ENCODE assay signal across 18 cellular contexts in the genomic region with DNA sequence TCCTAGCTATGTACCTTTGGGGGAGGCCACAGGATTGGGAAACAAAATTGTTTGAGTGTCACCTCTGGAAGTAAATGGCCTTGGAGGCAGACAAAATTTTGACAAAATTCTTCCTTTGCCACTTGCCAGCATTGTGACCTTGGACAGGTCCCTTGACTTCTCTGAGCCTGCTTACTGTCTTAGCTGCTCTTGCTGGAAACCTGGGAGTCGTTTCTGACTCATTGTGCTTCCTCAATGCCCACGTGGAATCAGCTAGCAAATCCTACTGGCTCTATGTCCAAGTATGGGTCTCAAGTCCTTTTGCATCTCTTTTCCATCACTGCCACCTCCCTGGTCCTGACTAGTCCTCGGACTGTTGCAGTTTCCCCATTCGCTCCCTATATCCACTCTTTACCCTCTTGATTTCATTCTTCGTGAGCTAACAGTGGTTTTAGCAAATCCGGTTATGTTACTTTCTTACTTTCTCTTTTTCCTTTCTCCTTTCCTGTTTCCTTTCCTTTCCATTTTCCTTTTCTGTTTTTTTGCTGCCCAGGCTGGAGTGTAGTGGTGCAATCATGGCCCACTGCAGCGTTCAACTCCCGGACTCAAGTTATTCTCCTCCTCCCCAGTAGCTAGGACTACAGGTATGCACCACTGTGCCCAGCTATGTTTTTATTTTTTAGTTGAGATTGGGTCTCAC.
DNase-seq lines count a peak whose midpoint lies in the region; ATAC-seq, FAIRE-seq and TF ChIP-seq lines count a peak whose summit lies in the region.
"Had no signal": no experiment of that assay in that cellular context is flagged by ENCODE, and none has a peak within 500 bp of the region (broad histone marks: within the 10 kb centered on the region; RNA-seq: fewer than 3 reads in every experiment).

No MANE protein-coding gene starts in this region.

- no peak overlapping the region for H3K4me3 Mint-ChIP-seq in activated CD4-positive, alpha-beta T cell treated with anti-CD3 and anti-CD28 coated beads, Interleukin-2, amount 10 ng/mL, durations not matched to agents 24 days and 14 days
- H3K4me3 Mint-ChIP-seq: naive thymus-derived CD8-positive, alpha-beta T cell had no signal

- POLR2A ChIA-PET in HEK293 (lab: Yijun Ruan, JAX) = no interaction called here

- H3K4me1 ChIP-seq in HEK293 (ENCODE audit: control insufficient read depth, insufficient read depth, low read length) (peaks cover 15% of the 10 kb centered on the region), esophagus squamous epithelium (peaks cover 11 to 29% (median 29%) of the 10 kb centered on the region in 3 donors), tibial artery (peaks cover 0 to 20% (median 15%) of the 10 kb centered on the region in 4 donors)

- TF ChIP-seq CTCF in HEK293 (tag by site-specific recombination; IDR thresholded peaks at IDR 0.05) = no peak
- TF ChIP-seq CTCF in esophagus squamous epithelium (IDR thresholded peaks at IDR 0.05) = no peak
- no peak for TF ChIP-seq CTCF in tibial artery (IDR thresholded peaks at IDR 0.05)

- TF ChIP-seq POLR2A in esophagus squamous epithelium (IDR thresholded peaks at IDR 0.05) (no peak), GM12892 (IDR thresholded peaks at IDR 0.05; ENCODE audit: low read depth, low read length) (no peak)

- intact Hi-C loops in activated CD4-positive, alpha-beta T cell treated with anti-CD3 and anti-CD28 coated beads, Interleukin-2, amount 10 ng/mL, durations not matched to agents 24 days and 14 days (cut with micrococcal nuclease) = no loop called here
- intact Hi-C loops in esophagus squamous epithelium (cut with DNase I) (no loop called here), tibial artery (cut with DNase I; ENCODE audit: low total_unique reads) (no loop called here)

- no peaks in the 10 kb centered on the region for H3K27me3 Mint-ChIP-seq in activated CD4-positive, alpha-beta T cell treated with anti-CD3 and anti-CD28 coated beads, Interleukin-2, amount 10 ng/mL, durations not matched to agents 24 days and 14 days
- H3K27me3 Mint-ChIP-seq: naive thymus-derived CD8-positive, alpha-beta T cell had no signal

- CTCF ChIA-PET in HEK293 (lab: Yijun Ruan, JAX) = interaction anchor here (0.6 to 2.7 kb wide), 7 partner anchors 9 to 345 kb away, joined by 3 to 20 read pairs (median 3); a partner anchor contains a TSS

- no peak for DNase-seq in activated CD4-positive, alpha-beta T cell treated with anti-CD3 and anti-CD28 coated beads, Interleukin-2, amount 10 ng/mL, durations not matched to agents 24 days and 14 days
- no peak for DNase-seq in activated CD4-positive, alpha-beta T cell treated with anti-CD3 and anti-CD28 coated beads, Interleukin-2, amount 50 U/mL, for 48 hours
- no peak for DNase-seq in esophagus squamous epithelium (lab: John Stamatoyannopoulos, UW)
- peak; percentile 36 for DNase-seq in renal cortical epithelial cell (ENCODE audit: low read depth)
- DNase-seq in tibial artery = no peak
- DNase-seq in GM12892 (ENCODE audit: insufficient read length) = no peak
- DNase-seq: activated CD8-positive, alpha-beta memory T cell treated with anti-CD3 and anti-CD28 coated beads for 24 hours; activated gamma-delta T cell treated with Interleukin-2 at 50 U/mL for 16 hours; effector memory CD4-positive, alpha-beta T cell; NCI-H1694; right lobe of liver; stimulated activated CD4-positive, alpha-beta T cell treated with anti-CD3 and anti-CD28 coated beads, Interleukin-2, amount 100 ng/mL, for 24 hours; testis had no signal

- H3K9me3 ChIP-seq in HEK293 (ENCODE audit: control insufficient read depth, insufficient read depth, low read depth, low read length) (no peaks in the 10 kb centered on the region), esophagus squamous epithelium (no peaks in the 10 kb centered on the region), tibial artery (no peaks in the 10 kb centered on the region)
- H3K9me3 ChIP-seq: right lobe of liver, SJSA1, testis had no signal

- H3K36me3 ChIP-seq in HEK293 (ENCODE audit: control insufficient read depth in 2 of 2, insufficient read depth in 1 of 2, low read length in 2 of 2) = peaks cover 0 to 7% of the 10 kb centered on the region in 2 experiments; a peak in 1 of 3 replicates
- peaks cover 0 to 39% (median 0%) of the 10 kb centered on the region in 3 donors for H3K36me3 ChIP-seq in esophagus squamous epithelium
- H3K36me3 ChIP-seq in tibial artery = no peaks in the 10 kb centered on the region
- H3K36me3 ChIP-seq: right lobe of liver, SJSA1 had no signal

- FAIRE-seq in GM12892 (lab: Jason Lieb, UNC) = no peak

- peaks cover 55% of the 10 kb centered on the region for H3K36me3 Mint-ChIP-seq in activated CD4-positive, alpha-beta T cell treated with anti-CD3 and anti-CD28 coated beads, Interleukin-2, amount 10 ng/mL, durations not matched to agents 24 days and 14 days (ENCODE audit: low read depth)

- H3K27ac ChIP-seq in HEK293 (ENCODE audit: extremely low read depth, low read depth, low read length) (no peak overlapping the region), esophagus squamous epithelium (peak overlapping the region in 3 of 4 donors; percentile 21 to 69 (median 29)), tibial artery (no peak overlapping the region)
- H3K27ac ChIP-seq: right lobe of liver, SJSA1, testis had no signal

- H3K27me3 ChIP-seq in esophagus squamous epithelium = no peaks in the 10 kb centered on the region
- no peaks in the 10 kb centered on the region for H3K27me3 ChIP-seq in tibial artery
- H3K27me3 ChIP-seq: right lobe of liver, SJSA1, testis had no signal

- H3K4me1 Mint-ChIP-seq in activated CD4-positive, alpha-beta T cell treated with anti-CD3 and anti-CD28 coated beads, Interleukin-2, amount 10 ng/mL, durations not matched to agents 24 days and 14 days = peaks cover 56% of the 10 kb centered on the region

- ATAC-seq in GM21390 (IDR thresholded peaks at IDR 0.05; ENCODE audit: unreplicated experiment) = no peak
- ATAC-seq: right lobe of liver had no signal

- no peak overlapping the region for H3K4me3 ChIP-seq in HEK293 (ENCODE audit: low read depth, low read length)
- no peak overlapping the region for H3K4me3 ChIP-seq in esophagus squamous epithelium
- H3K4me3 ChIP-seq in tibial artery = no peak overlapping the region
- H3K4me3 ChIP-seq: lung, right lobe of liver, SJSA1, testis had no signal

- WGBS in esophagus squamous epithelium, 2 donors = 78 to 79% methylated on average over 8 of the region's 8 CpGs

- H3K27ac Mint-ChIP-seq in activated CD4-positive, alpha-beta T cell treated with anti-CD3 and anti-CD28 coated beads, Interleukin-2, amount 10 ng/mL, durations not matched to agents 24 days and 14 days = peak overlapping the region; percentile 45

- H3K9me3 Mint-ChIP-seq in activated CD4-positive, alpha-beta T cell treated with anti-CD3 and anti-CD28 coated beads, Interleukin-2, amount 10 ng/mL, durations not matched to agents 24 days and 14 days = no peaks in the 10 kb centered on the region
- H3K9me3 Mint-ChIP-seq: naive thymus-derived CD8-positive, alpha-beta T cell had no signal

TF ChIP-seq in HEK293, 187 proteins besides CTCF, POLR2A, EP300 and RAD21 (continues in another document):
- TF ChIP-seq, protein P1, sequence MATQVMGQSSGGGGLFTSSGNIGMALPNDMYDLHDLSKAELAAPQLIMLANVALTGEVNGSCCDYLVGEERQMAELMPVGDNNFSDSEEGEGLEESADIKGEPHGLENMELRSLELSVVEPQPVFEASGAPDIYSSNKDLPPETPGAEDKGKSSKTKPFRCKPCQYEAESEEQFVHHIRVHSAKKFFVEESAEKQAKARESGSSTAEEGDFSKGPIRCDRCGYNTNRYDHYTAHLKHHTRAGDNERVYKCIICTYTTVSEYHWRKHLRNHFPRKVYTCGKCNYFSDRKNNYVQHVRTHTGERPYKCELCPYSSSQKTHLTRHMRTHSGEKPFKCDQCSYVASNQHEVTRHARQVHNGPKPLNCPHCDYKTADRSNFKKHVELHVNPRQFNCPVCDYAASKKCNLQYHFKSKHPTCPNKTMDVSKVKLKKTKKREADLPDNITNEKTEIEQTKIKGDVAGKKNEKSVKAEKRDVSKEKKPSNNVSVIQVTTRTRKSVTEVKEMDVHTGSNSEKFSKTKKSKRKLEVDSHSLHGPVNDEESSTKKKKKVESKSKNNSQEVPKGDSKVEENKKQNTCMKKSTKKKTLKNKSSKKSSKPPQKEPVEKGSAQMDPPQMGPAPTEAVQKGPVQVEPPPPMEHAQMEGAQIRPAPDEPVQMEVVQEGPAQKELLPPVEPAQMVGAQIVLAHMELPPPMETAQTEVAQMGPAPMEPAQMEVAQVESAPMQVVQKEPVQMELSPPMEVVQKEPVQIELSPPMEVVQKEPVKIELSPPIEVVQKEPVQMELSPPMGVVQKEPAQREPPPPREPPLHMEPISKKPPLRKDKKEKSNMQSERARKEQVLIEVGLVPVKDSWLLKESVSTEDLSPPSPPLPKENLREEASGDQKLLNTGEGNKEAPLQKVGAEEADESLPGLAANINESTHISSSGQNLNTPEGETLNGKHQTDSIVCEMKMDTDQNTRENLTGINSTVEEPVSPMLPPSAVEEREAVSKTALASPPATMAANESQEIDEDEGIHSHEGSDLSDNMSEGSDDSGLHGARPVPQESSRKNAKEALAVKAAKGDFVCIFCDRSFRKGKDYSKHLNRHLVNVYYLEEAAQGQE (tag by site-specific recombination; IDR thresholded peaks at IDR 0.05) = peak; percentile 46; the same call in 1 of the 2 replicates
- no peak for TF ChIP-seq ZBTB21 (tag by site-specific recombination; IDR thresholded peaks at IDR 0.05)
- TF ChIP-seq, protein P2, sequence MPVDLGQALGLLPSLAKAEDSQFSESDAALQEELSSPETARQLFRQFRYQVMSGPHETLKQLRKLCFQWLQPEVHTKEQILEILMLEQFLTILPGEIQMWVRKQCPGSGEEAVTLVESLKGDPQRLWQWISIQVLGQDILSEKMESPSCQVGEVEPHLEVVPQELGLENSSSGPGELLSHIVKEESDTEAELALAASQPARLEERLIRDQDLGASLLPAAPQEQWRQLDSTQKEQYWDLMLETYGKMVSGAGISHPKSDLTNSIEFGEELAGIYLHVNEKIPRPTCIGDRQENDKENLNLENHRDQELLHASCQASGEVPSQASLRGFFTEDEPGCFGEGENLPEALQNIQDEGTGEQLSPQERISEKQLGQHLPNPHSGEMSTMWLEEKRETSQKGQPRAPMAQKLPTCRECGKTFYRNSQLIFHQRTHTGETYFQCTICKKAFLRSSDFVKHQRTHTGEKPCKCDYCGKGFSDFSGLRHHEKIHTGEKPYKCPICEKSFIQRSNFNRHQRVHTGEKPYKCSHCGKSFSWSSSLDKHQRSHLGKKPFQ (tag by site-specific recombination; IDR thresholded peaks at IDR 0.05) = no peak

Comparison
In these comparisons a context has a peak if more than half of its experiments do, and no peak if none do; other contexts are left out.
1. H3K27ac ChIP-seq: peak in esophagus squamous epithelium (3 of 4); none in HEK293 (single experiment) and tibial artery (0 of 2).